In the genomic region with DNA sequence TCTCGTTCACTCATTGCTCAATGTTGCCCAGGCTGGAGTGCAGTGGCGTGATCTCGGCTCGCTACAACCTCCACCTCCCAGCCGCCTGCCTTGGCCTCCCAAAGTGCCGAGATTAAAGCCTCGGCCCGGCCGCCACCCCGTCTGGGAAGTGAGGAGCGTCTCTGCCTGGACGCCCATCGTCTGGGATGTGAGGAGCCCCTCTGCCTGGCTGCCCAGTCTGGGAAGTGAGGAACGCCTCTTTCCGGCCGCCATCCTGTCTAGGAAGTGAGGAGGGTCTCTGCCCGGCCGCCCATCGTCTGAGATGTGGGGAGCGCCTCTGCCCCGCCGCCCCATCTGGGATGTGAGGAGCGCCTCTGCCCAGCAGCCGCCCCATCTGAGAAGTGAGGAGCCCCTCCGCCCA, we compare ENCODE assay signal across 2 cellular contexts.
A peak's percentile ranks its signal among the peaks of the same experiment; 100 is the strongest.
DNase-seq lines count a peak whose midpoint lies in the region; TF ChIP-seq lines count a peak whose summit lies in the region.
"Not testable (repeated sequence)": the region's sequence is repeated elsewhere in the genome, so short reads cannot be mapped to it uniquely, and the experiment has no call there.

No MANE protein-coding gene starts in this region.

- H3K4me1 ChIP-seq in PC-9 (replicated peaks; ENCODE audit: insufficient read depth), result not testable (repeated sequence)

- not testable (repeated sequence) for H3K4me1 Mint-ChIP-seq in glutamatergic neuron (ENCODE audit: low read depth, unreplicated experiment)

- H3F3A ChIP-seq in PC-9 (ENCODE audit: insufficient read depth, low read depth), result not testable (repeated sequence)

- not testable (repeated sequence) for H3K4me3 Mint-ChIP-seq in glutamatergic neuron (ENCODE audit: unreplicated experiment)

- POLR2A ChIA-PET in PC-9 (lab: Charles Lee; ENCODE audit: unreplicated experiment), result not testable (repeated sequence)

- DNase-seq in PC-9, glutamatergic neuron: not testable (repeated sequence)

- H3K36me3 Mint-ChIP-seq in glutamatergic neuron (ENCODE audit: unreplicated experiment), result not testable (repeated sequence)

- not testable (repeated sequence) for H3K27ac ChIP-seq in PC-9

- not testable (repeated sequence) for H3K4me3 ChIP-seq in PC-9

- not testable (repeated sequence) for H3K27me3 ChIP-seq in PC-9 (ENCODE audit: insufficient read depth, low read depth)

- not testable (repeated sequence) for H3K9me2 ChIP-seq in PC-9 (ENCODE audit: insufficient read depth)

- peak overlapping the region; percentile 67 for H3K27ac Mint-ChIP-seq in glutamatergic neuron (ENCODE audit: unreplicated experiment)

- BruUV-seq in PC-9 (replicated peaks; lab: Mats Ljungman, UMichigan), result not testable (repeated sequence)

- CTCF ChIA-PET in PC-9 (lab: Charles Lee), result not testable (repeated sequence)

- H3K9me3 Mint-ChIP-seq in glutamatergic neuron (ENCODE audit: unreplicated experiment), result not testable (repeated sequence)

- not testable (repeated sequence) for H2AFZ ChIP-seq in PC-9

- intact Hi-C loops in PC-9 (cut with micrococcal nuclease; ENCODE audit: unreplicated experiment), result not testable (repeated sequence)

- H3K36me3 ChIP-seq in PC-9 (ENCODE audit: low read depth), result not testable (repeated sequence)

- not testable (repeated sequence) for H3K27me3 Mint-ChIP-seq in glutamatergic neuron (ENCODE audit: unreplicated experiment)

- TF ChIP-seq CTCF in PC-9 (conservative IDR thresholded peaks at IDR 0.05); glutamatergic neuron (IDR thresholded peaks at IDR 0.05; ENCODE audit: partially characterized antibody, unreplicated experiment): not testable (repeated sequence)

- H3K79me2 ChIP-seq in PC-9 (ENCODE audit: low read depth), result not testable (repeated sequence)

- H4K20me1 ChIP-seq in PC-9 (ENCODE audit: insufficient read depth), result not testable (repeated sequence)

- H3K4me2 ChIP-seq in PC-9, result 0 out of 2 replicates have a peak overlapping the region, but pooled peaks have one; percentile 16

- H3K9me3 ChIP-seq in PC-9 (ENCODE audit: insufficient read depth, low read depth), result not testable (repeated sequence)
